ENCODE assay signal across 3 cellular contexts in genomic region chr15:37106490-37107001, GRCh38.
TF ChIP-seq lines count a peak whose summit lies in the region.

No MANE protein-coding gene starts in this region.

TF ChIP-seq in HepG2, 621 proteins besides CTCF, POLR2A, EP300 and RAD21:
- TF ChIP-seq SMC3 (IDR thresholded peaks at IDR 0.05; ENCODE audit: low read length) (peak; percentile 60), TRIM24 (CRISPR knock-in tag; IDR thresholded peaks at IDR 0.05) (no peak), ZNF660 (CRISPR knock-in tag; IDR thresholded peaks at IDR 0.05; ENCODE audit: borderline replicate concordance, low read depth) (no peak), KAT7 (CRISPR knock-in tag; IDR thresholded peaks at IDR 0.05; ENCODE audit: borderline replicate concordance) (no peak), STAG1 (CRISPR knock-in tag; IDR thresholded peaks at IDR 0.05) (peak; percentile 76), CAMTA2 (CRISPR knock-in tag; IDR thresholded peaks at IDR 0.05; ENCODE audit: borderline replicate concordance) (no peak), ZBTB33 (CRISPR knock-in tag; IDR thresholded peaks at IDR 0.05) (0 out of 2 replicates have a peak, but pooled peaks have one; percentile 43)

TF ChIP-seq in K562, 482 proteins besides CTCF, POLR2A, EP300 and RAD21:
- TF ChIP-seq MAFK (IDR thresholded peaks at IDR 0.05; ENCODE audit: low read length) (no peak), SMC3 (conservative IDR thresholded peaks at IDR 0.05; ENCODE audit: insufficient read depth, low read depth, low read length) (peak; percentile 47), ZNF512 (tag; IDR thresholded peaks at IDR 0.05) (0 out of 2 replicates have a peak, but pooled peaks have one; percentile 33), NFIC (IDR thresholded peaks at IDR 0.05) (peak; percentile 31; the same call in 1 of the 2 replicates), DEAF1 (CRISPR knock-in tag; IDR thresholded peaks at IDR 0.05) (peak; percentile 33; the same call in 1 of the 2 replicates), CC2D1A (IDR thresholded peaks at IDR 0.05) (0 out of 2 replicates have a peak, but pooled peaks have one; percentile 23), ZBTB26 (CRISPR knock-in tag; IDR thresholded peaks at IDR 0.05) (0 out of 2 replicates have a peak, but pooled peaks have one; percentile 16), ZSCAN32 (CRISPR knock-in tag; IDR thresholded peaks at IDR 0.05) (no peak), EHMT2 (IDR thresholded peaks at IDR 0.05) (no peak), DPF2 (IDR thresholded peaks at IDR 0.05) (no peak), E2F4 (CRISPR knock-in tag; IDR thresholded peaks at IDR 0.05; ENCODE audit: low read depth) (no peak)

TF ChIP-seq in HEK293T, 16 proteins besides CTCF, POLR2A, EP300 and RAD21:
- TF ChIP-seq LEF1 (IDR thresholded peaks at IDR 0.05; ENCODE audit: borderline replicate concordance) (no peak), PKNOX1 (IDR thresholded peaks at IDR 0.05) (no peak), FOXM1 (IDR thresholded peaks at IDR 0.05; ENCODE audit: borderline replicate concordance) (no peak), SUZ12 (IDR thresholded peaks at IDR 0.05) (no peak), NFRKB (IDR thresholded peaks at IDR 0.05) (no peak), TARDBP (IDR thresholded peaks at IDR 0.05) (no peak), BHLHE40 (IDR thresholded peaks at IDR 0.05; ENCODE audit: borderline replicate concordance) (no peak), SP1 (IDR thresholded peaks at IDR 0.05) (no peak), FOXA1 (IDR thresholded peaks at IDR 0.05) (no peak), ELF4 (IDR thresholded peaks at IDR 0.05) (no peak), HDGF (IDR thresholded peaks at IDR 0.05; ENCODE audit: borderline replicate concordance) (no peak)
